ENCODE assay signal across 18 cellular contexts in genomic region chr6:23633986-23634385, GRCh38.
DNase-seq lines count a peak whose midpoint lies in the region; ATAC-seq, FAIRE-seq and TF ChIP-seq lines count a peak whose summit lies in the region.
"Had no signal": no experiment of that assay in that cellular context is flagged by ENCODE, and none has a peak within 500 bp of the region (broad histone marks: within the 10 kb centered on the region; RNA-seq: fewer than 3 reads in every experiment).

No MANE protein-coding gene starts in this region.

- no peak overlapping the region for H3K9ac ChIP-seq in astrocyte (ENCODE audit: low read length)

- no peak for ATAC-seq in activated CD4-positive, alpha-beta T cell treated with anti-CD3 and anti-CD28 coated beads for 36 hours
- ATAC-seq in left colon = no peak
- ATAC-seq: left cardiac atrium; stimulated activated effector memory CD8-positive, alpha-beta T cell treated with anti-CD3 and anti-CD28 coated beads, Interleukin-12 subunit alpha, Interleukin-12 subunit beta, amount 100 ng/mL, for 72 hours had no signal

- H3K27me3 ChIP-seq in astrocyte (ENCODE audit: insufficient read depth, low read length) = no peaks in the 10 kb centered on the region
- H3K27me3 ChIP-seq: tibial nerve had no signal

- no peaks in the 10 kb centered on the region for H3K4me1 Mint-ChIP-seq in astrocyte (ENCODE audit: low read depth, unreplicated experiment)
- no peaks in the 10 kb centered on the region for H3K4me1 Mint-ChIP-seq in activated CD4-positive, alpha-beta memory T cell treated with anti-CD3 and anti-CD28 coated beads for 36 hours (ENCODE audit: low read depth)
- H3K4me1 Mint-ChIP-seq in activated CD4-positive, alpha-beta T cell treated with anti-CD3 and anti-CD28 coated beads for 36 hours = no peaks in the 10 kb centered on the region
- H3K4me1 Mint-ChIP-seq: activated CD4-positive, alpha-beta T cell treated with anti-CD3 and anti-CD28 coated beads, Interleukin-2, amount 10 ng/mL, durations not matched to agents 24 days and 14 days; activated naive CD8-positive, alpha-beta T cell treated with anti-CD3 and anti-CD28 coated beads for 36 hours; B cell; stimulated activated effector memory CD8-positive, alpha-beta T cell treated with anti-CD3 and anti-CD28 coated beads, Interleukin-12 subunit alpha, Interleukin-12 subunit beta, amount 100 ng/mL, for 72 hours had no signal

- POLR2A ChIA-PET in activated CD4-positive, alpha-beta memory T cell treated with anti-CD3 and anti-CD28 coated beads for 36 hours (lab: Charles Lee) = no interaction called here
- POLR2A ChIA-PET in activated CD4-positive, alpha-beta T cell treated with anti-CD3 and anti-CD28 coated beads for 36 hours (lab: Charles Lee) = no interaction called here

- intact Hi-C loops in posterior cingulate gyrus (cut with DNase I) (no loop called here), left colon (cut with DNase I, micrococcal nuclease) (no loop called here)
- intact Hi-C loops in activated CD4-positive, alpha-beta memory T cell treated with anti-CD3 and anti-CD28 coated beads for 36 hours (cut with micrococcal nuclease) = no loop called here
- intact Hi-C loops in activated CD4-positive, alpha-beta T cell treated with anti-CD3 and anti-CD28 coated beads for 36 hours (cut with DNase I, micrococcal nuclease) = no loop called here

- no peaks in the 10 kb centered on the region for H3K9me3 Mint-ChIP-seq in astrocyte (ENCODE audit: unreplicated experiment)
- peaks cover 3% of the 10 kb centered on the region for H3K9me3 Mint-ChIP-seq in activated CD4-positive, alpha-beta memory T cell treated with anti-CD3 and anti-CD28 coated beads for 36 hours
- H3K9me3 Mint-ChIP-seq in activated CD4-positive, alpha-beta T cell treated with anti-CD3 and anti-CD28 coated beads for 36 hours (ENCODE audit: low read depth) = no peaks in the 10 kb centered on the region
- H3K9me3 Mint-ChIP-seq: activated CD4-positive, alpha-beta T cell treated with anti-CD3 and anti-CD28 coated beads, Interleukin-2, amount 10 ng/mL, durations not matched to agents 24 days and 14 days; activated naive CD8-positive, alpha-beta T cell treated with anti-CD3 and anti-CD28 coated beads for 36 hours had no signal

- no peaks in the 10 kb centered on the region for H3K79me2 ChIP-seq in astrocyte (ENCODE audit: insufficient read depth, low read length)

- TF ChIP-seq CTCF in astrocyte (IDR thresholded peaks at IDR 0.05; ENCODE audit: insufficient read depth, low read depth, low read length) = no peak

- no peaks in the 10 kb centered on the region for H3K36me3 Mint-ChIP-seq in astrocyte (ENCODE audit: low read depth, unreplicated experiment)
- H3K36me3 Mint-ChIP-seq in activated CD4-positive, alpha-beta memory T cell treated with anti-CD3 and anti-CD28 coated beads for 36 hours = no peaks in the 10 kb centered on the region
- no peaks in the 10 kb centered on the region for H3K36me3 Mint-ChIP-seq in activated CD4-positive, alpha-beta T cell treated with anti-CD3 and anti-CD28 coated beads for 36 hours (ENCODE audit: low read depth)
- H3K36me3 Mint-ChIP-seq: activated naive CD8-positive, alpha-beta T cell treated with anti-CD3 and anti-CD28 coated beads for 36 hours; stimulated activated effector memory CD8-positive, alpha-beta T cell treated with anti-CD3 and anti-CD28 coated beads, Interleukin-12 subunit alpha, Interleukin-12 subunit beta, amount 100 ng/mL, for 72 hours had no signal

- H3K9me3 ChIP-seq in astrocyte (ENCODE audit: insufficient read depth, low read depth, low read length) = no peaks in the 10 kb centered on the region

- no peaks in the 10 kb centered on the region for H3K27me3 Mint-ChIP-seq in astrocyte (ENCODE audit: low read depth, unreplicated experiment)
- no peaks in the 10 kb centered on the region for H3K27me3 Mint-ChIP-seq in activated CD4-positive, alpha-beta memory T cell treated with anti-CD3 and anti-CD28 coated beads for 36 hours
- no peaks in the 10 kb centered on the region for H3K27me3 Mint-ChIP-seq in activated CD4-positive, alpha-beta T cell treated with anti-CD3 and anti-CD28 coated beads for 36 hours
- H3K27me3 Mint-ChIP-seq: activated CD4-positive, alpha-beta T cell treated with anti-CD3 and anti-CD28 coated beads, Interleukin-2, amount 10 ng/mL, durations not matched to agents 24 days and 14 days; activated naive CD8-positive, alpha-beta T cell treated with anti-CD3 and anti-CD28 coated beads for 36 hours; B cell had no signal

- H3K27ac Mint-ChIP-seq in astrocyte (ENCODE audit: unreplicated experiment) = no peak overlapping the region
- H3K27ac Mint-ChIP-seq in activated CD4-positive, alpha-beta memory T cell treated with anti-CD3 and anti-CD28 coated beads for 36 hours = no peak overlapping the region
- H3K27ac Mint-ChIP-seq in activated CD4-positive, alpha-beta T cell treated with anti-CD3 and anti-CD28 coated beads for 36 hours = no peak overlapping the region
- H3K27ac Mint-ChIP-seq: activated CD4-positive, alpha-beta T cell treated with anti-CD3 and anti-CD28 coated beads, Interleukin-2, amount 10 ng/mL, durations not matched to agents 24 days and 14 days; activated naive CD8-positive, alpha-beta T cell treated with anti-CD3 and anti-CD28 coated beads for 36 hours; B cell; stimulated activated effector memory CD8-positive, alpha-beta T cell treated with anti-CD3 and anti-CD28 coated beads, Interleukin-12 subunit alpha, Interleukin-12 subunit beta, amount 100 ng/mL, for 72 hours had no signal

- no peak overlapping the region for H3K4me3 Mint-ChIP-seq in astrocyte (ENCODE audit: unreplicated experiment)
- H3K4me3 Mint-ChIP-seq in activated CD4-positive, alpha-beta memory T cell treated with anti-CD3 and anti-CD28 coated beads for 36 hours = no peak overlapping the region
- H3K4me3 Mint-ChIP-seq in activated CD4-positive, alpha-beta T cell treated with anti-CD3 and anti-CD28 coated beads for 36 hours = no peak overlapping the region
- H3K4me3 Mint-ChIP-seq: activated CD4-positive, alpha-beta T cell treated with anti-CD3 and anti-CD28 coated beads, Interleukin-2, amount 10 ng/mL, durations not matched to agents 24 days and 14 days; activated naive CD8-positive, alpha-beta T cell treated with anti-CD3 and anti-CD28 coated beads for 36 hours; B cell; stimulated activated effector memory CD8-positive, alpha-beta T cell treated with anti-CD3 and anti-CD28 coated beads, Interleukin-12 subunit alpha, Interleukin-12 subunit beta, amount 100 ng/mL, for 72 hours had no signal

- peak overlapping the region; percentile 56 for H2AFZ ChIP-seq in astrocyte (ENCODE audit: low read depth, low read length)

- no peak overlapping the region for H3K4me2 ChIP-seq in astrocyte (ENCODE audit: low read length)

- CTCF ChIA-PET in activated CD4-positive, alpha-beta memory T cell treated with anti-CD3 and anti-CD28 coated beads for 36 hours (lab: Charles Lee) = no interaction called here
- CTCF ChIA-PET in activated CD4-positive, alpha-beta T cell treated with anti-CD3 and anti-CD28 coated beads for 36 hours (lab: Charles Lee) = no interaction called here

- no peak overlapping the region for H3K27ac ChIP-seq in astrocyte (ENCODE audit: low read depth, low read length)
- H3K27ac ChIP-seq: tibial nerve had no signal

- no peaks in the 10 kb centered on the region for H3K4me1 ChIP-seq in astrocyte (ENCODE audit: insufficient read depth, low read length)
- H3K4me1 ChIP-seq: tibial nerve had no signal

- DNase-seq in NCI-H128 (lab: John Stamatoyannopoulos, UW; ENCODE audit: unreplicated experiment) = peak; percentile 93
- DNase-seq in NCI-H2171 treated with DMSO at 0.1 percent for 48 hours (lab: John Stamatoyannopoulos, UW) = peak; percentile 98
- no peak for DNase-seq in astrocyte (ENCODE audit: low read depth)
- DNase-seq in posterior cingulate gyrus = peak; percentile 23 to 91 (median 58)
- no peak for DNase-seq in AML-193 (lab: John Stamatoyannopoulos, UW)
- no peak for DNase-seq in activated CD4-positive, alpha-beta memory T cell treated with anti-CD3 and anti-CD28 coated beads for 36 hours
- no peak for DNase-seq in activated CD4-positive, alpha-beta T cell treated with anti-CD3 and anti-CD28 coated beads for 36 hours
- DNase-seq in left colon = no peak
- DNase-seq: activated CD4-positive, alpha-beta T cell treated with anti-CD3 and anti-CD28 coated beads, Interleukin-2, amount 10 ng/mL, durations not matched to agents 24 days and 14 days; activated naive CD8-positive, alpha-beta T cell treated with anti-CD3 and anti-CD28 coated beads for 36 hours; activated T-cell treated with anti-CD3 and anti-CD28 coated beads, Interleukin-2, amount 50 U/mL, for 1 hour; left cardiac atrium; small intestine had no signal

- no peak overlapping the region for H3K4me3 ChIP-seq in astrocyte (ENCODE audit: insufficient read depth, low read depth, low read length)
- H3K4me3 ChIP-seq: tibial nerve had no signal

- H3K36me3 ChIP-seq in astrocyte (ENCODE audit: insufficient read depth, low read length) = no peaks in the 10 kb centered on the region
- H3K36me3 ChIP-seq: tibial nerve had no signal

- no peaks in the 10 kb centered on the region for H4K20me1 ChIP-seq in astrocyte (ENCODE audit: insufficient read depth, low read length)

- FAIRE-seq in astrocyte (lab: Jason Lieb, UNC) = no peak
- FAIRE-seq: GM18507, GM19239, small intestine had no signal

Comparison
In these comparisons a context has a peak if more than half of its experiments do, and no peak if none do; other contexts are left out.
1. DNase-seq: peak in NCI-H128 (single experiment), NCI-H2171 treated with DMSO at 0.1 percent for 48 hours (single experiment) and posterior cingulate gyrus (10 of 10); none in astrocyte (single experiment), AML-193 (0 of 2), activated CD4-positive, alpha-beta memory T cell treated with anti-CD3 and anti-CD28 coated beads for 36 hours (single experiment), activated CD4-positive, alpha-beta T cell treated with anti-CD3 and anti-CD28 coated beads for 36 hours (single experiment) and left colon (0 of 2).